ENCODE assay signal across 8 cellular contexts in the genomic region with DNA sequence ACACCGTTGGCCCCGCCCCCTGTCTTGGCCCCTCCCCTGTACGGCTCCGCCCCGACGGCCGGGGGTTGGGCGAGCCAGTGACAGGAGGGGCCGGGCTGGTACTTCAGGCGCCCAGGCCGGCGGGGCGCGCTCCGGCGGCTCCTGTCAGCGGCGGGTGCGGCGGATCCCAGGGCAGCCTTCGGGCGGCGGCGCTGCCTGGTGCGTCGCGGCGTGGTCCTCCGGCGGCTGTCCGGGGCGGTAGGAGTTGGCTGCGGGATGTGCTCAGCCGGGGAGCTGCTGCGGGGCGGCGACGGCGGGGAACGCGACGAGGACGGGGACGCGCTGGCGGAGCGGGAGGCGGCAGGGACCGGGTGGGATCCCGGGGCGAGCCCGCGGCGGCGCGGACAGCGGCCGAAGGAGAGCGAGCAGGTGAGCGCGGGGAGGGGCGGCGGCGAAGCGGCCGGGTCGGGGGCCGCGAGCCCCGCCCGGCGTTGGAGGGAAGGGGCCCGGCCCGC. TPM values are rescaled to one million over a fixed set of nuclear protein-coding genes. Genes with fewer than 3 reads are reported as not detected.
DNase-seq lines count a peak whose midpoint lies in the region; ATAC-seq and TF ChIP-seq lines count a peak whose summit lies in the region.

Gene FAM241A (plus strand): TSS at position 129 of the 494 bp plus-strand sequence. CDS start 127 bp downstream, at position 256.

- peak within 1 kb of the TSS; percentile 82 for H3K4me3 ChIP-seq in BJ (ENCODE audit: low read depth, low read length)

- CTCF ChIA-PET in BJ (lab: Yijun Ruan, JAX), result interaction anchor here (1.0 kb wide), 1 partner anchor 11 kb away, joined by 3 read pairs; no protein-coding TSS in a partner anchor

- ATAC-seq in GM19035 (IDR thresholded peaks at IDR 0.05; ENCODE audit: unreplicated experiment) (peak; percentile 89), HG03280 (IDR thresholded peaks at IDR 0.05; ENCODE audit: unreplicated experiment) (peak; percentile 95)

- no peaks in the 10 kb centered on the region for H3K36me3 ChIP-seq in BJ (ENCODE audit: control insufficient read depth, insufficient read depth, low read length)

- DNase-seq in BJ (ENCODE audit: low read depth) (no peak), NK-92 (lab: John Stamatoyannopoulos, UW; ENCODE audit: unreplicated experiment) (peak; percentile 31), middle frontal gyrus (ENCODE audit: extremely low spot score, low spot score) (peak; percentile 70)
- peak; percentile 63 for DNase-seq in activated CD8-positive, alpha-beta memory T cell treated with anti-CD3 and anti-CD28 coated beads, Interleukin-2, amount 50 U/mL, for 1 hour (ENCODE audit: extremely low read depth)
- DNase-seq in stimulated activated CD8-positive, alpha-beta memory T cell treated with anti-CD3 and anti-CD28 coated beads, Interleukin-4, amount 100 ng/mL, for 1 hour (ENCODE audit: low read depth in 2 of 2, low spot score in 1 of 2), result peak; percentile 81 to 84

- no peak for TF ChIP-seq CTCF in BJ (IDR thresholded peaks at IDR 0.05; ENCODE audit: insufficient read depth, low read depth, low read length)

- H3K27me3 ChIP-seq in BJ (ENCODE audit: control insufficient read depth, insufficient read depth, low read length), result no peaks in the 10 kb centered on the region

- in situ Hi-C loops in endometrial microvascular endothelial cells (cut with HindIII; ENCODE audit: inconsistent ontology term, low pct_unique_long_range_greater_than_20kb, low sequenced_read_pairs), result loop anchor here (25.0 kb wide), 1 partner anchor 367 kb away; the partner anchor contains the start of gene NEUROG2

- POLR2A ChIA-PET in BJ (lab: Charles Lee), result no interaction called here

RNA-seq across cellular contexts. Expression of gene FAM241A, which starts in this region (rescaled TPM):
- 0.45 and 0.91 TPM in 2 replicates for polyA plus RNA-seq in BJ (2011; rRNA removed)
- 0.26 and 0.28 TPM in 2 replicates for polyA minus RNA-seq in BJ (2011; rRNA and poly(A)+ RNA removed)
- total RNA-seq in endometrial microvascular endothelial cells (ENCODE audit: inconsistent ontology term), result 29.3 TPM
